15 cellular contexts compared by ENCODE assay signal in the genomic region with DNA sequence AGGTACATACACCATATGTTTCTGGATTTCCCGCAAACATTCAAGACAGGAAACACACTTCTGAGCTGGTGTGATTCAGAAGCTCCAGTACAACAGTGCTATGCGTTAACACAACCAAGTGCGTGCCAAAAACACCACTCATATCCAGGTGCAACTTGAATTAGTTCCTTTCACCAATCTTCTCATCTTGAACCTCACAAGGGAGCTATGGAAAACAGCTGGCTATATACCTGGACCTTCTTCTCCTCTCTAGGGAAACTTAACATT. TPM values are rescaled to one million over a fixed set of nuclear protein-coding genes. Genes with fewer than 3 reads are reported as not detected.
DNase-seq lines count a peak whose midpoint lies in the region; ATAC-seq, FAIRE-seq and TF ChIP-seq lines count a peak whose summit lies in the region.
"Had no signal": no experiment of that assay in that cellular context is flagged by ENCODE, and none has a peak within 500 bp of the region (broad histone marks: within the 10 kb centered on the region; RNA-seq: fewer than 3 reads in every experiment).

No MANE protein-coding gene starts in this region.

- intact Hi-C loops in ascending aorta (cut with DNase I), result no loop called here
- intact Hi-C loops in endothelial cell of umbilical vein (cut with micrococcal nuclease), result loop anchor here (1.0 kb wide), 2 partner anchors 24 to 131 kb away; no protein-coding TSS in a partner anchor

- no peak overlapping the region for H3K4me3 ChIP-seq in Jurkat, Clone E6-1 (ENCODE audit: low read length)
- H3K4me3 ChIP-seq in ascending aorta, result no peak overlapping the region
- H3K4me3 ChIP-seq in endothelial cell of umbilical vein (replicated peaks in 1 of 3; ENCODE audit: insufficient read depth in 1 of 3, low read depth in 1 of 3, low read length in 3 of 3), result no peak overlapping the region
- no peak overlapping the region for H3K4me3 ChIP-seq in SK-N-SH (ENCODE audit: low read depth in 2 of 2, low read length in 1 of 2)
- H3K4me3 ChIP-seq: PC-9 had no signal

- H4K20me1 ChIP-seq in endothelial cell of umbilical vein (replicated peaks; ENCODE audit: control insufficient read depth, extremely low read depth, insufficient read depth, low read length) (no peaks in the 10 kb centered on the region), SK-N-SH (ENCODE audit: insufficient read depth) (no peaks in the 10 kb centered on the region)

- peak; percentile 62 for DNase-seq in Jurkat, Clone E6-1 (ENCODE audit: low read depth, low spot score)
- no peak for DNase-seq in ascending aorta (ENCODE audit: low spot score in 2 of 2)
- DNase-seq in endothelial cell of umbilical vein (ENCODE audit: low read depth, low spot score), result no peak
- DNase-seq in pulmonary artery endothelial cell (ENCODE audit: low read depth, low spot score), result peak; percentile 81
- DNase-seq in NOMO-1 treated with dmso at 0.1 percent for 144 hours (lab: John Stamatoyannopoulos, UW; ENCODE audit: unreplicated experiment), result no peak
- no peak for DNase-seq in LoVo (ENCODE audit: low spot score)
- DNase-seq in SK-N-SH, result no peak
- DNase-seq: NCI-H1436 treated with DMSO at 0.1 percent for 48 hours, NCI-H2081, NCI-H774, PC-9 had no signal

- POLR2A ChIA-PET in endothelial cell of umbilical vein (lab: Charles Lee), result interaction anchor here (0.6 to 1.1 kb wide), 3 partner anchors 30 to 771 kb away, joined by 3 to 4 read pairs (median 3); no protein-coding TSS in a partner anchor
- POLR2A ChIA-PET in SK-N-SH (lab: Yijun Ruan, JAX), result no interaction called here

- CTCF ChIA-PET in endothelial cell of umbilical vein (lab: Charles Lee) (interaction anchor here (0.7 to 1.5 kb wide), 6 partner anchors 8 to 185 kb away, joined by 3 to 11 read pairs (median 4); no protein-coding TSS in a partner anchor), SK-N-SH (lab: Yijun Ruan, JAX) (interaction anchor here (2.2 kb wide), 1 partner anchor 15 kb away, joined by 5 read pairs; no protein-coding TSS in a partner anchor)

- H3K4me2 ChIP-seq in endothelial cell of umbilical vein (ENCODE audit: insufficient read depth, low read length) (peak overlapping the region; percentile 82), SK-N-SH (no peak overlapping the region)
- H3K4me2 ChIP-seq: PC-9 had no signal

- H2AFZ ChIP-seq in endothelial cell of umbilical vein (ENCODE audit: low read depth, low read length) (peak overlapping the region; percentile 28), SK-N-SH (ENCODE audit: low read depth) (no peak overlapping the region)
- H2AFZ ChIP-seq: PC-9 had no signal

- H3K27ac ChIP-seq in ascending aorta, result peak overlapping the region; percentile 16 to 35
- H3K27ac ChIP-seq in endothelial cell of umbilical vein (ENCODE audit: insufficient read depth, low read depth, low read length), result peak overlapping the region; percentile 92
- H3K27ac ChIP-seq in SK-N-SH (ENCODE audit: low read depth in 2 of 2, low read length in 1 of 2), result no peak overlapping the region
- H3K27ac ChIP-seq: PC-9 had no signal

- no peak for TF ChIP-seq RAD21 in SK-N-SH (IDR thresholded peaks at IDR 0.05; ENCODE audit: low read length)

- no peaks in the 10 kb centered on the region for H3K9me2 ChIP-seq in SK-N-SH

- 86% methylated on average over 3 of the region's 3 CpGs for WGBS in SK-N-SH (ENCODE audit: low lambda C conversion rate)

- no peak for ATAC-seq in GM18868 (IDR thresholded peaks at IDR 0.05; ENCODE audit: unreplicated experiment)
- ATAC-seq: Right ventricle myocardium inferior had no signal

- peak overlapping the region; percentile 38 for H3K9ac ChIP-seq in endothelial cell of umbilical vein (replicated peaks; ENCODE audit: extremely low read depth, insufficient read depth, low read length)
- no peak overlapping the region for H3K9ac ChIP-seq in SK-N-SH

- TF ChIP-seq EP300 in SK-N-SH (IDR thresholded peaks at IDR 0.05; ENCODE audit: borderline replicate concordance in 1 of 2, low read depth in 1 of 2, low read length in 1 of 2), result no peak

- no peaks in the 10 kb centered on the region for H3K79me2 ChIP-seq in endothelial cell of umbilical vein (ENCODE audit: control insufficient read depth, insufficient read depth, low read length)
- no peaks in the 10 kb centered on the region for H3K79me2 ChIP-seq in SK-N-SH (ENCODE audit: insufficient read depth)

- H3K9me1 ChIP-seq in endothelial cell of umbilical vein (replicated peaks; ENCODE audit: control insufficient read depth, extremely low read depth, insufficient read depth, low read length), result no peaks in the 10 kb centered on the region

- peak; percentile 56 for TF ChIP-seq POLR2A in endothelial cell of umbilical vein (IDR thresholded peaks at IDR 0.05; ENCODE audit: low read depth, low read length)

- H3K9me3 ChIP-seq in ascending aorta, result no peaks in the 10 kb centered on the region
- no peaks in the 10 kb centered on the region for H3K9me3 ChIP-seq in endothelial cell of umbilical vein (replicated peaks; ENCODE audit: control insufficient read depth, insufficient read depth, low read length)
- H3K9me3 ChIP-seq in SK-N-SH, result no peaks in the 10 kb centered on the region

- TF ChIP-seq CTCF in ascending aorta (IDR thresholded peaks at IDR 0.05), result no peak
- no peak for TF ChIP-seq CTCF in endothelial cell of umbilical vein (IDR thresholded peaks at IDR 0.05; ENCODE audit: extremely low read depth in 1 of 2, insufficient read depth in 1 of 2, low read depth in 1 of 2, low read length in 2 of 2)
- no peak for TF ChIP-seq CTCF in SK-N-SH (IDR thresholded peaks at IDR 0.05)

- H3K36me3 ChIP-seq in ascending aorta (no peaks in the 10 kb centered on the region), endothelial cell of umbilical vein (ENCODE audit: control insufficient read depth in 2 of 2, extremely low read depth in 1 of 2, insufficient read depth in 2 of 2, low read length in 2 of 2) (no peaks in the 10 kb centered on the region), SK-N-SH (replicated peaks in 1 of 2; ENCODE audit: control insufficient read depth in 1 of 2, insufficient read depth in 2 of 2, low read length in 1 of 2) (no peaks in the 10 kb centered on the region)

- H3F3A ChIP-seq in SK-N-SH (replicated peaks; ENCODE audit: insufficient read depth), result no peaks in the 10 kb centered on the region

- BruUV-seq in endothelial cell of umbilical vein (replicated peaks; lab: Mats Ljungman, UMichigan), result no TSS peak

- FAIRE-seq in endothelial cell of umbilical vein (lab: Jason Lieb, UNC), result no peak

- no peaks in the 10 kb centered on the region for H3K27me3 ChIP-seq in ascending aorta
- H3K27me3 ChIP-seq in endothelial cell of umbilical vein (ENCODE audit: control insufficient read depth in 2 of 2, insufficient read depth in 2 of 2, low read length in 2 of 2), result no peaks in the 10 kb centered on the region
- no peaks in the 10 kb centered on the region for H3K27me3 ChIP-seq in SK-N-SH (ENCODE audit: insufficient read depth)

- H3K4me1 ChIP-seq in ascending aorta (peaks cover 0 to 13% of the 10 kb centered on the region in 2 donors), endothelial cell of umbilical vein (ENCODE audit: control insufficient read depth, extremely low read depth, insufficient read depth, low read length) (peaks cover 11% of the 10 kb centered on the region), SK-N-SH (ENCODE audit: control insufficient read depth in 1 of 2, insufficient read depth in 2 of 2, low read depth in 1 of 2, low read length in 1 of 2) (no peaks in the 10 kb centered on the region)

- dilution Hi-C loops in endothelial cell of umbilical vein (cut with MboI; ENCODE audit: extremely low pct_ligation_motif_present, low sequenced_read_pairs), result no loop called here

TF ChIP-seq in endothelial cell of umbilical vein, 7 proteins besides CTCF, POLR2A, EP300 and RAD21 (continues in another document):
- TF ChIP-seq JUN (IDR thresholded peaks at IDR 0.05; ENCODE audit: borderline replicate concordance, insufficient read depth, insufficient read length, low read depth), result peak; percentile 48
- TF ChIP-seq MYC (IDR thresholded peaks at IDR 0.05; ENCODE audit: low read depth, low read length), result no peak
- no peak for TF ChIP-seq GATA2 (IDR thresholded peaks at IDR 0.05; ENCODE audit: insufficient read depth, insufficient read length, low read depth, low read length)
- no peak for TF ChIP-seq EZH2 (IDR thresholded peaks at IDR 0.05; ENCODE audit: borderline replicate concordance, low read depth, low read length, severe bottlenecking)
- TF ChIP-seq, protein P1, sequence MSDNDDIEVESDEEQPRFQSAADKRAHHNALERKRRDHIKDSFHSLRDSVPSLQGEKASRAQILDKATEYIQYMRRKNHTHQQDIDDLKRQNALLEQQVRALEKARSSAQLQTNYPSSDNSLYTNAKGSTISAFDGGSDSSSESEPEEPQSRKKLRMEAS (IDR thresholded peaks at IDR 0.05; ENCODE audit: insufficient read depth, insufficient read length), result no peak

TF ChIP-seq in SK-N-SH, 30 proteins besides CTCF, POLR2A, EP300 and RAD21 (continues in another document):
- TF ChIP-seq, protein P2, sequence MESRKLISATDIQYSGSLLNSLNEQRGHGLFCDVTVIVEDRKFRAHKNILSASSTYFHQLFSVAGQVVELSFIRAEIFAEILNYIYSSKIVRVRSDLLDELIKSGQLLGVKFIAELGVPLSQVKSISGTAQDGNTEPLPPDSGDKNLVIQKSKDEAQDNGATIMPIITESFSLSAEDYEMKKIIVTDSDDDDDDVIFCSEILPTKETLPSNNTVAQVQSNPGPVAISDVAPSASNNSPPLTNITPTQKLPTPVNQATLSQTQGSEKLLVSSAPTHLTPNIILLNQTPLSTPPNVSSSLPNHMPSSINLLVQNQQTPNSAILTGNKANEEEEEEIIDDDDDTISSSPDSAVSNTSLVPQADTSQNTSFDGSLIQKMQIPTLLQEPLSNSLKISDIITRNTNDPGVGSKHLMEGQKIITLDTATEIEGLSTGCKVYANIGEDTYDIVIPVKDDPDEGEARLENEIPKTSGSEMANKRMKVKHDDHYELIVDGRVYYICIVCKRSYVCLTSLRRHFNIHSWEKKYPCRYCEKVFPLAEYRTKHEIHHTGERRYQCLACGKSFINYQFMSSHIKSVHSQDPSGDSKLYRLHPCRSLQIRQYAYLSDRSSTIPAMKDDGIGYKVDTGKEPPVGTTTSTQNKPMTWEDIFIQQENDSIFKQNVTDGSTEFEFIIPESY (IDR thresholded peaks at IDR 0.05; ENCODE audit: borderline replicate concordance, low read depth), result no peak

RNA-seq across cellular contexts. Expression of a gene that starts 31.3 kb away (rescaled TPM):
- not detected for polyA plus RNA-seq in Jurkat, Clone E6-1 (2012; ENCODE audit: insufficient read depth, insufficient read length)
- 68.0 TPM for total RNA-seq in ascending aorta
- total RNA-seq in endothelial cell of umbilical vein, result 15.3 and 18.8 TPM in 2 replicates
- 5.5 and 7.7 TPM in 2 replicates for polyA plus RNA-seq in endothelial cell of umbilical vein
- 7.9 and 8.3 TPM in 2 replicates for polyA plus RNA-seq in endothelial cell of umbilical vein (2011; cell fraction: cytosol; rRNA removed)
- 5.2 and 6.6 TPM in 2 replicates for polyA plus RNA-seq in endothelial cell of umbilical vein (2011; cell fraction: nucleus; rRNA removed)
- 34.3 and 51.9 TPM in 2 replicates for polyA plus RNA-seq in endothelial cell of umbilical vein (2012)
- polyA minus RNA-seq in endothelial cell of umbilical vein, result 13.7 and 19.0 TPM in 2 replicates
- polyA minus RNA-seq in endothelial cell of umbilical vein (2011; cell fraction: cytosol; rRNA and poly(A)+ RNA removed), result not detected
- 4.7 and 5.8 TPM in 2 replicates for polyA minus RNA-seq in endothelial cell of umbilical vein (2011; cell fraction: nucleus; rRNA and poly(A)+ RNA removed)
- total RNA-seq in pulmonary artery endothelial cell, result 0.59 and 3.8 TPM in 2 replicates
- polyA plus RNA-seq in SK-N-SH (2012; rRNA removed), result 0.97 and 1.2 TPM in 2 replicates
- polyA plus RNA-seq in SK-N-SH (2012; cell fraction: cytosol; rRNA removed), result 0.77 and 1.3 TPM in 2 replicates
- polyA plus RNA-seq in SK-N-SH (2012; cell fraction: nucleus; rRNA removed), result 0.40 and 1.2 TPM in 2 replicates
- total RNA-seq: CD4-positive, alpha-beta memory T cell; H4 had no signal

Comparison
In these comparisons a context has a peak if more than half of its experiments do, and no peak if none do; other contexts are left out.
1. DNase-seq: peak in Jurkat, Clone E6-1 (single experiment) and pulmonary artery endothelial cell (single experiment); none in ascending aorta (0 of 2), endothelial cell of umbilical vein (single experiment), NOMO-1 treated with dmso at 0.1 percent for 144 hours (single experiment), LoVo (single experiment) and SK-N-SH (single experiment).
2. H3K27ac ChIP-seq: peak in ascending aorta (2 of 2) and endothelial cell of umbilical vein (single experiment); none in SK-N-SH (0 of 2).